8 cellular contexts compared by ENCODE assay signal in genomic region chr2:85540131-85540587, GRCh38. TPM values are rescaled to one million over a fixed set of nuclear protein-coding genes. Genes with fewer than 3 reads are reported as not detected.
DNase-seq lines count a peak whose midpoint lies in the region; ATAC-seq and TF ChIP-seq lines count a peak whose summit lies in the region.

No MANE protein-coding gene starts in this region.

- DNase-seq in left ventricle myocardium inferior (no peak), cardiac septum (ENCODE audit: low spot score) (no peak), adipocyte (ENCODE audit: low read depth) (peak; percentile 52), left lung (no peak), thyroid gland (no peak), HuH-7 (ENCODE audit: low spot score) (no peak), DMS79 treated with DMSO at 0.1 percent for 48 hours (lab: John Stamatoyannopoulos, UW) (no peak)

- H3K9me3 ChIP-seq in left ventricle myocardium inferior (replicated peaks) (no peaks in the 10 kb centered on the region), adipocyte (ENCODE audit: control insufficient read depth, low read length) (no peaks in the 10 kb centered on the region), left lung (no peaks in the 10 kb centered on the region), thyroid gland (no peaks in the 10 kb centered on the region)

- peak overlapping the region; percentile 99 for H3K9ac ChIP-seq in adipocyte (ENCODE audit: low read length)

- ATAC-seq in left lung: no peak
- ATAC-seq in HG02885 (IDR thresholded peaks at IDR 0.05; ENCODE audit: poor library complexity, unreplicated experiment): no peak

- WGBS in thyroid gland, 2 donors: 1% methylated on average over 8 of the region's 8 CpGs

- intact Hi-C loops in left ventricle myocardium inferior (cut with micrococcal nuclease) (no loop called here), cardiac septum (cut with DNase I) (no loop called here), left lung (cut with DNase I) (no loop called here), thyroid gland (cut with DNase I) (loop anchor here (10.0 kb wide), 1 partner anchor 215 kb away; the partner anchor contains the start of gene TGOLN2)

- H3K27ac ChIP-seq in left ventricle myocardium inferior (replicated peaks): peak overlapping the region; percentile 100
- H3K27ac ChIP-seq in left lung: peak overlapping the region; percentile 99
- H3K27ac ChIP-seq in thyroid gland: peak overlapping the region; percentile 97 to 100 (median 98)

- H3K27me3 ChIP-seq in left ventricle myocardium inferior (ENCODE audit: low read depth): no peaks in the 10 kb centered on the region
- no peaks in the 10 kb centered on the region for H3K27me3 ChIP-seq in adipocyte (replicated peaks; ENCODE audit: control insufficient read depth, insufficient read depth, low read length)
- H3K27me3 ChIP-seq in left lung: no peaks in the 10 kb centered on the region
- no peaks in the 10 kb centered on the region for H3K27me3 ChIP-seq in thyroid gland

- H3K4me3 ChIP-seq in left ventricle myocardium inferior (peak overlapping the region; percentile 86), adipocyte (ENCODE audit: low read length) (peak overlapping the region; percentile 98), left lung (peak overlapping the region; percentile 99), thyroid gland (replicated peaks in 1 of 3) (peak overlapping the region; percentile 52 to 94 (median 89))

- peaks cover 49% of the 10 kb centered on the region for H3K36me3 ChIP-seq in left ventricle myocardium inferior
- peaks cover 46% of the 10 kb centered on the region for H3K36me3 ChIP-seq in adipocyte (ENCODE audit: control insufficient read depth, insufficient read depth, low read length, severe bottlenecking)
- peaks cover 5 to 47% of the 10 kb centered on the region in 2 donors for H3K36me3 ChIP-seq in left lung
- H3K36me3 ChIP-seq in thyroid gland: peaks cover 43 to 49% of the 10 kb centered on the region in 2 donors

- H3K4me1 ChIP-seq in left ventricle myocardium inferior: peaks cover 78% of the 10 kb centered on the region
- H3K4me1 ChIP-seq in adipocyte (ENCODE audit: control insufficient read depth, insufficient read depth, low read length): peaks cover 44% of the 10 kb centered on the region
- H3K4me1 ChIP-seq in left lung: peaks cover 24 to 63% of the 10 kb centered on the region in 2 donors
- peaks cover 31 to 38% of the 10 kb centered on the region in 2 donors for H3K4me1 ChIP-seq in thyroid gland

- TF ChIP-seq POLR2A in thyroid gland (IDR thresholded peaks at IDR 0.05): no peak

- TF ChIP-seq CTCF in left ventricle myocardium inferior (IDR thresholded peaks at IDR 0.05; ENCODE audit: borderline replicate concordance): no peak
- no peak for TF ChIP-seq CTCF in left lung (IDR thresholded peaks at IDR 0.05)
- no peak for TF ChIP-seq CTCF in thyroid gland (IDR thresholded peaks at IDR 0.05)

RNA-seq across cellular contexts. Expression of gene MAT2A, which starts 1.2 kb away (rescaled TPM):
- total RNA-seq in left ventricle myocardium inferior: 145 TPM
- 146 TPM for total RNA-seq in cardiac septum
- 100 to 1,000 TPM; 135 to 194 TPM for total RNA-seq in left lung
- total RNA-seq in thyroid gland: 100 to 1,000 TPM; 303 to 511 (median 354) TPM

RNA-seq across cellular contexts. Expression of gene GGCX, which starts 21.1 kb away (rescaled TPM):
- total RNA-seq in left ventricle myocardium inferior: 25.5 TPM
- total RNA-seq in cardiac septum: 23.3 TPM
- 100 to 1,000 TPM in 1 of 2 donors, 10 to 100 TPM in 1; 71.8 to 126 TPM for total RNA-seq in left lung
- 10 to 100 TPM; 39.5 to 81.9 (median 51.6) TPM for total RNA-seq in thyroid gland

RNA-seq across cellular contexts. Expression of gene VAMP8, which starts 37.2 kb away (rescaled TPM):
- 15.5 TPM for total RNA-seq in left ventricle myocardium inferior
- 8.2 TPM for total RNA-seq in cardiac septum
- total RNA-seq in left lung: 100 to 1,000 TPM; 176 to 250 TPM
- 100 to 1,000 TPM in 3 of 4 donors, 10 to 100 TPM in 1; 89.6 to 171 (median 121) TPM for total RNA-seq in thyroid gland

RNA-seq across cellular contexts. Expression of gene VAMP5, which starts 44.1 kb away (rescaled TPM):
- total RNA-seq in left ventricle myocardium inferior (47.3 TPM), cardiac septum (27.9 TPM), left lung (10 to 100 TPM; 58.2 to 87.7 TPM), thyroid gland (10 to 100 TPM; 13.6 to 41.3 (median 20.7) TPM)

RNA-seq across cellular contexts. Expression of gene RNF181, which starts 55.4 kb away (rescaled TPM):
- total RNA-seq in left ventricle myocardium inferior: 89.2 TPM
- 82.4 TPM for total RNA-seq in cardiac septum
- total RNA-seq in left lung: 100 to 1,000 TPM; 101 to 107 TPM
- 100 to 1,000 TPM in 3 of 4 donors, 10 to 100 TPM in 1; 86.9 to 202 (median 168) TPM for total RNA-seq in thyroid gland
